Comparison of ENCODE assay signal across 1 cellular context in the genomic region with DNA sequence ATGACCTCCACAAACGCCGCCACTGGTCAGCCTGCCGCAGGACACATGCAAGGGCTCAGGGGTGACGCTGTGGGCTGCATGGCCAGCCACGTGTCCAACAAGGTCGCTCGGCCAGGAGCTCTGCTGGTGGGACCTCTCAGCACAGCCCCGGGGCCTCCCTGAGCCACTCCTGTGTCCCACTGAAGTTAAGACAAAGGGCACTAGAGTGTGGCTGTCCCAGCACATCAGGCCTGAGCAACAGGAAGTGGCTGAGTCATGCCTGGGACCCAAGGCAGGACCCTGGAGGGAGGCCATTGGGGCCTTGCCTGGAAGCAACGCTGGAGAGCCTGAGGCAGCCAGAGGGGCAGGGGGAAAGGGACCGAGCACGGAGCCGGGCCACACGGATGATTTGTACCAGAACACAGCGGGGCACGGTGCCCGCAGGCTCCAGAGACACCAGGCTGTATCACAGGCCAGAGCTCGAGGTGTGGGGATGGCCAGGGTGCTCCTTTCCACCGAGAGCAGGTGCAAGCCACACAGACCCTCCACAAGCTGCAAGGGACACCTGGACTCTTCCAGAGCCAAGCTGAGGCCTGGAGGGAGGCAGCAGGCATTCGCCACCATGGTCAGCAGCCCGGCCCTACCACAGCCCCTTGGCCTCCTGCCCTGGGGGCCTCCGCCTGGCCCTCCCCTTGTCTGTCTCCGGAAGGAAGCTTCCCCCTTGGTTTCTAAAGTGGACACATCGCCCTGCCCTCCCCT.
TF ChIP-seq lines count a peak whose summit lies in the region.

No MANE protein-coding gene starts in this region.

TF ChIP-seq in HepG2, 621 proteins besides CTCF, POLR2A, EP300 and RAD21:
- no peak for TF ChIP-seq ZNF780A (CRISPR knock-in tag; IDR thresholded peaks at IDR 0.05)
- TF ChIP-seq, protein P1, sequence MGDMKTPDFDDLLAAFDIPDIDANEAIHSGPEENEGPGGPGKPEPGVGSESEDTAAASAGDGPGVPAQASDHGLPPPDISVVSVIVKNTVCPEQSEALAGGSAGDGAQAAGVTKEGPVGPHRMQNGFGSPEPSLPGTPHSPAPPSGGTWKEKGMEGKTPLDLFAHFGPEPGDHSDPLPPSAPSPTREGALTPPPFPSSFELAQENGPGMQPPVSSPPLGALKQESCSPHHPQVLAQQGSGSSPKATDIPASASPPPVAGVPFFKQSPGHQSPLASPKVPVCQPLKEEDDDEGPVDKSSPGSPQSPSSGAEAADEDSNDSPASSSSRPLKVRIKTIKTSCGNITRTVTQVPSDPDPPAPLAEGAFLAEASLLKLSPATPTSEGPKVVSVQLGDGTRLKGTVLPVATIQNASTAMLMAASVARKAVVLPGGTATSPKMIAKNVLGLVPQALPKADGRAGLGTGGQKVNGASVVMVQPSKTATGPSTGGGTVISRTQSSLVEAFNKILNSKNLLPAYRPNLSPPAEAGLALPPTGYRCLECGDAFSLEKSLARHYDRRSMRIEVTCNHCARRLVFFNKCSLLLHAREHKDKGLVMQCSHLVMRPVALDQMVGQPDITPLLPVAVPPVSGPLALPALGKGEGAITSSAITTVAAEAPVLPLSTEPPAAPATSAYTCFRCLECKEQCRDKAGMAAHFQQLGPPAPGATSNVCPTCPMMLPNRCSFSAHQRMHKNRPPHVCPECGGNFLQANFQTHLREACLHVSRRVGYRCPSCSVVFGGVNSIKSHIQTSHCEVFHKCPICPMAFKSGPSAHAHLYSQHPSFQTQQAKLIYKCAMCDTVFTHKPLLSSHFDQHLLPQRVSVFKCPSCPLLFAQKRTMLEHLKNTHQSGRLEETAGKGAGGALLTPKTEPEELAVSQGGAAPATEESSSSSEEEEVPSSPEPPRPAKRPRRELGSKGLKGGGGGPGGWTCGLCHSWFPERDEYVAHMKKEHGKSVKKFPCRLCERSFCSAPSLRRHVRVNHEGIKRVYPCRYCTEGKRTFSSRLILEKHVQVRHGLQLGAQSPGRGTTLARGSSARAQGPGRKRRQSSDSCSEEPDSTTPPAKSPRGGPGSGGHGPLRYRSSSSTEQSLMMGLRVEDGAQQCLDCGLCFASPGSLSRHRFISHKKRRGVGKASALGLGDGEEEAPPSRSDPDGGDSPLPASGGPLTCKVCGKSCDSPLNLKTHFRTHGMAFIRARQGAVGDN (CRISPR knock-in tag; IDR thresholded peaks at IDR 0.05), result peak; percentile 40
